8 cellular contexts compared by ENCODE assay signal in the genomic region with DNA sequence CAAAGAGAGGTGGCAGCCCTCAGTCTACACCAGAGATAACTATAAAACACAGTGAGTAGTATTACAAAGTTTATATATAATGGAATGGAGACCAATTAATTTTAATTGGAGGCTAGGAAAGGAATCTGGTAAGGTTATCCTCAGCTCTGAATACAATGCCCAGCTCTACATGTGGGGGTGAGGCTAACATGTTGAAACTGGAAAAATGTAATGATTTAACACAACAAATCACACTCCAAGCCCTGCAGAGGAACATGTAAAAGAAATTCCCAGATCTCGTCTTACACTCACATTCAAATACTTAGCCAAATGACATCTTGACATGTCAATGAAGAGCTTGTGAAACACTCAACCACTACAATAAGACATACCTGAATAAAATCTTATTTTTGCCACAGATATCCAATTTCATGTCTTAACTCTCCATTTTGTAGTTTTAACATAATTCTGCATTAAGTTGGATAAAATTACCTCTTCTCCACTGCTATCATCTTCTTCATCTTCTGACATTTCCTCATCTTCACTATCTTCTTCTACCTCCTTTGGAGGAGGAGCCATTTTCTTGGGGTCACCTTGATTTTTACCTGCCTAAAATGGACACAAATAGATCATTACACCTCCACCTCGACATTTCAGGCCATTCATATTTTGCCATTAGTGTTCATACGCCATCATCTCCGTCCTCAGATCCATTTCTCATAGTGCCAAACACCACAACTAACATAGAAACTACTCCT. TPM values are rescaled to one million over a fixed set of nuclear protein-coding genes. Genes with fewer than 3 reads are reported as not detected.
DNase-seq lines count a peak whose midpoint lies in the region; ATAC-seq and TF ChIP-seq lines count a peak whose summit lies in the region.

No MANE protein-coding gene starts in this region.

- DNase-seq in BJ (ENCODE audit: low read depth) (no peak), LNCaP clone FGC (ENCODE audit: low read depth) (no peak), NCI-H748 (lab: John Stamatoyannopoulos, UW; ENCODE audit: unreplicated experiment) (no peak), substantia nigra (lab: John Stamatoyannopoulos, UW) (no peak), SIG-M5 (lab: John Stamatoyannopoulos, UW) (no peak)

- no peaks in the 10 kb centered on the region for H3K9me3 Mint-ChIP-seq in nephron

- peak overlapping the region; percentile 90 to 99 (median 94) for H3K4me3 Mint-ChIP-seq in nephron

- WGBS in ectodermal cell, 2 experiments: 19 to 22% methylated on average over 4 of the region's 4 CpGs

- H3K9me3 ChIP-seq in ectodermal cell (ENCODE audit: control insufficient read depth, low read length): no peaks in the 10 kb centered on the region

- H3K4me1 Mint-ChIP-seq in nephron: peaks cover 45% of the 10 kb centered on the region

- H3K4me3 ChIP-seq in BJ (ENCODE audit: low read depth, low read length): peak overlapping the region; percentile 79
- peak overlapping the region; percentile 90 for H3K4me3 ChIP-seq in LNCaP clone FGC (ENCODE audit: low read depth, low read length)
- peak overlapping the region; percentile 76 for H3K4me3 ChIP-seq in ectodermal cell (ENCODE audit: insufficient read depth, low read depth, low read length)

- TF ChIP-seq CTCF in BJ (IDR thresholded peaks at IDR 0.05; ENCODE audit: insufficient read depth, low read depth, low read length): no peak
- no peak for TF ChIP-seq CTCF in LNCaP clone FGC (IDR thresholded peaks at IDR 0.05; ENCODE audit: control insufficient read depth, extremely low read depth, insufficient read depth)
- no peak for TF ChIP-seq CTCF in nephron (IDR thresholded peaks at IDR 0.05; ENCODE audit: unreplicated experiment in 3 of 3)

- H3K27ac ChIP-seq in ectodermal cell (ENCODE audit: insufficient read depth, low read depth, low read length, poor library complexity, severe bottlenecking) (no peak overlapping the region), substantia nigra (ENCODE audit: low read depth, low read length, poor library complexity, severe bottlenecking) (no peak overlapping the region)

- peak overlapping the region; percentile 50 to 100 (median 99) for H3K27ac Mint-ChIP-seq in nephron

- H3K27me3 Mint-ChIP-seq in nephron (ENCODE audit: low read depth): no peaks in the 10 kb centered on the region

- CTCF ChIA-PET in BJ (lab: Yijun Ruan, JAX): interaction anchor here (2.2 kb wide), 1 partner anchor 10 kb away, joined by 15 read pairs; no protein-coding TSS in a partner anchor

- H3K36me3 ChIP-seq in BJ (ENCODE audit: control insufficient read depth, insufficient read depth, low read length): peaks cover 25% of the 10 kb centered on the region
- H3K36me3 ChIP-seq in ectodermal cell (ENCODE audit: control insufficient read depth, insufficient read depth, low read length): peaks cover 45% of the 10 kb centered on the region

- no peaks in the 10 kb centered on the region for H3K4me1 ChIP-seq in ectodermal cell (ENCODE audit: control insufficient read depth, insufficient read depth, low read length)

- POLR2A ChIA-PET in BJ (lab: Charles Lee): interaction anchor here (0.7 kb wide), 1 partner anchor 10 kb away, joined by 3 read pairs; no protein-coding TSS in a partner anchor

- H3K27me3 ChIP-seq in BJ (ENCODE audit: control insufficient read depth, insufficient read depth, low read length) (no peaks in the 10 kb centered on the region), ectodermal cell (ENCODE audit: control insufficient read depth, insufficient read depth, low read length, poor library complexity, severe bottlenecking) (no peaks in the 10 kb centered on the region)

- H3K36me3 Mint-ChIP-seq in nephron (ENCODE audit: low read depth): peaks cover 50% of the 10 kb centered on the region

- no peak for ATAC-seq in GM19395 (IDR thresholded peaks at IDR 0.05; ENCODE audit: unreplicated experiment)

RNA-seq across cellular contexts. Expression of a gene that starts 1.4 kb away (rescaled TPM):
- polyA plus RNA-seq in BJ (2011; rRNA removed): 76.9 and 111 TPM in 2 replicates
- 13.6 and 28.7 TPM in 2 replicates for polyA minus RNA-seq in BJ (2011; rRNA and poly(A)+ RNA removed)
- polyA plus RNA-seq in ectodermal cell (2013, experiment 1 of 4): 838 TPM
- polyA plus RNA-seq in ectodermal cell (2013, experiment 2 of 4): 706 TPM
- polyA plus RNA-seq in ectodermal cell (2013, experiment 3 of 4): 480 TPM
- 497 TPM for polyA plus RNA-seq in ectodermal cell (2013, experiment 4 of 4)
